29 cellular contexts compared by ENCODE assay signal in genomic region chr1:230574502-230574901, GRCh38.
"Had no signal": no experiment of that assay in that cellular context is flagged by ENCODE, and none has a peak within 500 bp of the region (broad histone marks: within the 10 kb centered on the region; RNA-seq: fewer than 3 reads in every experiment).

No MANE protein-coding gene starts in this region.

- H3K9ac ChIP-seq: SK-N-SH had no signal

- H3K4me3 ChIP-seq: cardiac muscle cell, SJCRH30 had no signal

- H3K4me3 Mint-ChIP-seq: activated CD8-positive, alpha-beta memory T cell treated with anti-CD3 and anti-CD28 coated beads, Interleukin-2, amount 10 ng/mL, durations not matched to agents 7 days and 5 days; activated CD8-positive, alpha-beta T cell treated with anti-CD3 and anti-CD28 coated beads, Interleukin-2, amount 10 ng/mL, durations not matched to agents 7 days and 5 days; activated naive CD4-positive, alpha-beta T cell treated with anti-CD3 and anti-CD28 coated beads, Interleukin-2, amount 50 U/mL, for 24 hours; activated T-cell treated with anti-CD3 and anti-CD28 coated beads, Interleukin-2, amount 50 U/mL, for 24 hours; activated T-helper 1 cell treated with anti-CD3 and anti-CD28 coated beads, Interleukin-12 subunit alpha, Interleukin-12 subunit beta, Interleukin-2, Interleukin-4 antibody, amounts not matched to agents 30 ng/mL and 10 ng/mL and 1 ng/mL, durations not matched to agents 14 hours and 24 hours and 36 hours had no signal

- H3K4me2 ChIP-seq: SK-N-SH had no signal

- H3K27ac ChIP-seq: brain microvascular endothelial cell, cardiac muscle cell, SJCRH30, VCaP had no signal

- H3K27ac Mint-ChIP-seq: activated CD8-positive, alpha-beta memory T cell treated with anti-CD3 and anti-CD28 coated beads, Interleukin-2, amount 10 ng/mL, durations not matched to agents 7 days and 5 days; activated CD8-positive, alpha-beta T cell treated with anti-CD3 and anti-CD28 coated beads, Interleukin-2, amount 10 ng/mL, durations not matched to agents 7 days and 5 days; activated naive CD4-positive, alpha-beta T cell treated with anti-CD3 and anti-CD28 coated beads, Interleukin-2, amount 50 U/mL, for 24 hours; activated T-cell treated with anti-CD3 and anti-CD28 coated beads, Interleukin-2, amount 50 U/mL, for 24 hours; activated T-helper 1 cell treated with anti-CD3 and anti-CD28 coated beads, Interleukin-12 subunit alpha, Interleukin-12 subunit beta, Interleukin-2, Interleukin-4 antibody, amounts not matched to agents 30 ng/mL and 10 ng/mL and 1 ng/mL, durations not matched to agents 14 hours and 24 hours and 36 hours had no signal

- H3K9me3 Mint-ChIP-seq: activated naive CD4-positive, alpha-beta T cell treated with anti-CD3 and anti-CD28 coated beads, Interleukin-2, amount 50 U/mL, for 24 hours; activated T-cell treated with anti-CD3 and anti-CD28 coated beads, Interleukin-2, amount 50 U/mL, for 24 hours; activated T-helper 1 cell treated with anti-CD3 and anti-CD28 coated beads, Interleukin-12 subunit alpha, Interleukin-12 subunit beta, Interleukin-2, Interleukin-4 antibody, amounts not matched to agents 30 ng/mL and 10 ng/mL and 1 ng/mL, durations not matched to agents 14 hours and 24 hours and 36 hours had no signal

- DNase-seq: activated CD4-positive, alpha-beta T cell treated with anti-CD3 and anti-CD28 coated beads, Interleukin-2, amount 50 U/mL, for 1 hour; activated CD4-positive, CD25-positive, alpha-beta regulatory T cell; activated CD8-positive, alpha-beta memory T cell treated with anti-CD3 and anti-CD28 coated beads, Interleukin-2, amount 10 ng/mL, durations not matched to agents 7 days and 5 days; activated CD8-positive, alpha-beta T cell treated with anti-CD3 and anti-CD28 coated beads, Interleukin-2, amount 10 ng/mL, durations not matched to agents 7 days and 5 days; activated effector memory CD4-positive, alpha-beta T cell treated with Interleukin-2 at 50 U/mL for 16 hours; activated naive CD4-positive, alpha-beta T cell; activated T-cell treated with anti-CD3 and anti-CD28 coated beads, Interleukin-2, amount 50 U/mL, for 24 hours; amygdala; brain microvascular endothelial cell; KG1; NCI-H1048; NCI-H1417; NCI-H1930; NCI-H2107; NCI-H2171 treated with DMSO at 0.1 percent for 48 hours; NCI-H226; NCI-H526 treated with DMSO at 0.1 percent for 48 hours; NCI-H82; OCI-M1; Right ventricle myocardium superior; RPMI8226; SJCRH30; SK-N-SH; T-helper 1 cell had no signal

- ATAC-seq: activated CD8-positive, alpha-beta memory T cell treated with anti-CD3 and anti-CD28 coated beads, Interleukin-2, amount 10 ng/mL, durations not matched to agents 7 days and 5 days; activated CD8-positive, alpha-beta T cell treated with anti-CD3 and anti-CD28 coated beads, Interleukin-2, amount 10 ng/mL, durations not matched to agents 7 days and 5 days; Panc1 had no signal

- H3K4me1 Mint-ChIP-seq: activated naive CD4-positive, alpha-beta T cell treated with anti-CD3 and anti-CD28 coated beads, Interleukin-2, amount 50 U/mL, for 24 hours had no signal

- H3K9me3 ChIP-seq: SJCRH30, SK-N-SH had no signal

- H3K27me3 ChIP-seq: brain microvascular endothelial cell, cardiac muscle cell, SJCRH30 had no signal

- H3K36me3 Mint-ChIP-seq: activated CD8-positive, alpha-beta memory T cell treated with anti-CD3 and anti-CD28 coated beads, Interleukin-2, amount 10 ng/mL, durations not matched to agents 7 days and 5 days; activated naive CD4-positive, alpha-beta T cell treated with anti-CD3 and anti-CD28 coated beads, Interleukin-2, amount 50 U/mL, for 24 hours had no signal

- H3K36me3 ChIP-seq: brain microvascular endothelial cell, cardiac muscle cell, SJCRH30 had no signal
